8 cellular contexts compared by ENCODE assay signal in genomic region chr4:128574706-128575105, GRCh38.
A peak's percentile ranks its signal among the peaks of the same experiment; 100 is the strongest.
DNase-seq lines count a peak whose midpoint lies in the region; ATAC-seq and TF ChIP-seq lines count a peak whose summit lies in the region.

No MANE protein-coding gene starts in this region.

- DNase-seq in AML-193 (lab: John Stamatoyannopoulos, UW) (peak; percentile 45 to 61), NCI-H774 (lab: John Stamatoyannopoulos, UW) (peak; percentile 1), activated T-cell treated with anti-CD3 and anti-CD28 coated beads for 48 hours (ENCODE audit: low read depth) (peak; percentile 60), fibroblast of the conjunctiva (ENCODE audit: low read depth) (peak; percentile 71), omental fat pad (ENCODE audit: low spot score) (peak; percentile 40), ureter (ENCODE audit: low spot score) (peak; percentile 78)

- peak; percentile 80 for ATAC-seq in GM18520 (IDR thresholded peaks at IDR 0.05; ENCODE audit: unreplicated experiment)
- ATAC-seq in HG02981 (IDR thresholded peaks at IDR 0.05; ENCODE audit: unreplicated experiment): peak; percentile 74
- no peak for ATAC-seq in omental fat pad (ENCODE audit: low FRiP score)

- no peak for TF ChIP-seq CTCF in omental fat pad (IDR thresholded peaks at IDR 0.05)

Comparison
In these comparisons a context has a peak if more than half of its experiments do, and no peak if none do; other contexts are left out.
1. DNase-seq: peak in every context shown above with its lines; median percentile 78 in ureter; 71 in fibroblast of the conjunctiva; 60 in activated T-cell treated with anti-CD3 and anti-CD28 coated beads for 48 hours; 53 in AML-193; 40 in omental fat pad; 1 in NCI-H774.